In the genomic region with DNA sequence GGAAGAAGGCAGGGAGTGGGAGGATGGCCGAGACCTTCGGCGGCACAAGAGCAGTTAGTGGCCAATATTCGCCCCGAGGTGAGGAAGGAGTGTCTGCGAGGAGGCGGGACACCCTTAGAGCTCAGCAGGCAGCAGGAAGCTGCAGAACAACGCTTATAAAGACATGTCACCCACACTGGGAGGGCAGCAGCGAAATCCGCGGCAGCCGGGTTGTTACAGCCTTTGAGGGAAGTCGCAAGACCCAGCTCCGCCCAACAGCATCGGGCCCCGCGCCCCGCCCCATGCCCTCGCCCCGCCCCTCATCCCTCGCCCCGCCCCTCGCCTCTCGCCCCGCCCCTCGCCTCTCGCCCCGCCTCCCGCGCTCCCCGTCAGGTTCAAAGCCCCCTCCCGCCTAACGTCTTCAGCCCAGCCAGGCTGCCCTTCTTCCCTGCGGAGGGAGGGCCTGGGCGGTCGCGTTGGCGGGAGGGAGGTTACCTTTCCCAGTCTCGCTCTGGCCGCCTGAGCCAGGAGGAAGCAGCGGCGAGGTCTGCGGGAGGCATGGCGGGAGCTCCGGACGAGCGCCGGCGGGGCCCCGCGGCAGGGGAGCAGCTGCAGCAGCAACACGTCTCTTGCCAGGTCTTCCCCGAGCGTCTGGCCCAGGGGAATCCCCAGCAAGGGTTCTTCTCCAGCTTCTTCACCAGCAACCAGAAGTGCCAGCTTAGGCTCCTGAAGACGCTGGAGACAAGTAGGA, we compare ENCODE assay signal across 8 cellular contexts. TPM values are rescaled to one million over a fixed set of nuclear protein-coding genes. Genes with fewer than 3 reads are reported as not detected.
DNase-seq lines count a peak whose midpoint lies in the region; FAIRE-seq and TF ChIP-seq lines count a peak whose summit lies in the region.

A gene with protein sequence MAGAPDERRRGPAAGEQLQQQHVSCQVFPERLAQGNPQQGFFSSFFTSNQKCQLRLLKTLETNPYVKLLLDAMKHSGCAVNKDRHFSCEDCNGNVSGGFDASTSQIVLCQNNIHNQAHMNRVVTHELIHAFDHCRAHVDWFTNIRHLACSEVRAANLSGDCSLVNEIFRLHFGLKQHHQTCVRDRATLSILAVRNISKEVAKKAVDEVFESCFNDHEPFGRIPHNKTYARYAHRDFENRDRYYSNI (plus strand): TSS at position 403 of the 730 bp plus-strand sequence. CDS start 135 bp downstream, at position 538.

- H3K27me3 ChIP-seq in SJSA1 (replicated peaks) (no peaks in the 10 kb centered on the region), neutrophil (no peaks in the 10 kb centered on the region)

- DNase-seq in GM04503 (ENCODE audit: low read depth) (peak; percentile 33), HFF-Myc (ENCODE audit: extremely low read depth, low read depth) (peak; percentile 50), MV-4-11 (lab: John Stamatoyannopoulos, UW) (peak; percentile 93), SJSA1 (ENCODE audit: low read depth in 1 of 2, low spot score in 2 of 2) (peak; percentile 100), frontal cortex (ENCODE audit: low spot score in 2 of 2) (peak; percentile 81 to 94)
- DNase-seq in activated naive CD4-positive, alpha-beta T cell treated with Interleukin-2 at 50 U/mL for 16 hours = peak; percentile 83

- TF ChIP-seq CTCF in HFF-Myc (IDR thresholded peaks at IDR 0.05; ENCODE audit: low read depth, low read length, missing control alignments) (no peak), neutrophil (IDR thresholded peaks at IDR 0.05) (no peak), subcutaneous adipose tissue (IDR thresholded peaks at IDR 0.05; ENCODE audit: low read depth) (no peak)

- FAIRE-seq in frontal cortex (lab: Jason Lieb, UNC) = no peak

- H3K36me3 ChIP-seq in SJSA1 (peaks cover 4% of the 10 kb centered on the region), neutrophil (no peaks in the 10 kb centered on the region)

- peak within 1 kb of the TSS; percentile 44 for H3K27ac ChIP-seq in SJSA1
- peak within 1 kb of the TSS; percentile 96 for H3K27ac ChIP-seq in neutrophil

- peak within 1 kb of the TSS; percentile 57 for H3K4me3 ChIP-seq in HFF-Myc (replicated peaks; ENCODE audit: low read depth, low read length)
- H3K4me3 ChIP-seq in SJSA1 = peak within 1 kb of the TSS; percentile 65
- H3K4me3 ChIP-seq in neutrophil (ENCODE audit: low read depth in 1 of 2, low read length in 1 of 2) = peak within 1 kb of the TSS; percentile 86 to 95

- H3K9me3 ChIP-seq in SJSA1 (replicated peaks) (no peaks in the 10 kb centered on the region), neutrophil (no peaks in the 10 kb centered on the region)

- H3K4me1 ChIP-seq in SJSA1 (replicated peaks) (peaks cover 24% of the 10 kb centered on the region), neutrophil (ENCODE audit: control insufficient read depth in 1 of 2, insufficient read depth in 1 of 2, low read depth in 1 of 2, low read length in 1 of 2) (peaks cover 66 to 73% of the 10 kb centered on the region in 2 experiments)

RNA-seq across cellular contexts. Expression of the gene that starts here (rescaled TPM):
- total RNA-seq in SJSA1 (2014; rRNA removed; shearing (Covaris generic)) = 275 and 410 TPM in 2 replicates
- total RNA-seq in frontal cortex = 6.1 TPM
- 10 to 100 TPM; 12.9 to 44.6 (median 28.5) TPM for total RNA-seq in subcutaneous adipose tissue

Comparison
In these comparisons a context has a peak if more than half of its experiments do, and no peak if none do; other contexts are left out.
1. Peak in every context shown above with its lines: DNase-seq, H3K4me3 ChIP-seq and H3K27ac ChIP-seq.
2. DNase-seq: peak in every context shown above with its lines; median percentile 100 in SJSA1; 93 in MV-4-11; 88 in frontal cortex; 83 in activated naive CD4-positive, alpha-beta T cell treated with Interleukin-2 at 50 U/mL for 16 hours; 50 in HFF-Myc; 33 in GM04503.